ENCODE assay signal across 8 cellular contexts in the genomic region with DNA sequence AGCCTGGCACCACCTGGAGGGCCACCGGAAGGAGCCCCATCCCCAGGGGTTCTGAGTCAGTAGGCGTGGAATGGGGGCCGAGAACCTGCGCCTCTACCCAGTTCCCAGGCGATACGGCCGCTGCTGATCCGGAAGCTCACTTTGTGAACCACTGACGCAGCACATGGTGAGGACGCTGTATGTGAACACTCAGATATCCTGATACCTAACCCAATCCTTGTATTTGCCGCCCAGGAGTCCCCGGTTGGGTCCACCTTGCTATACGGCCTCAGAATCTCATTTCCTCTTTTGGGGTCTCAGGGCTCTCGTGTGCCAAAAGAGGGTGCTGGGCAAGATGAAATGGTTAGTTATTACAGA. TPM values are rescaled to one million over a fixed set of nuclear protein-coding genes. Genes with fewer than 3 reads are reported as not detected.
A peak's percentile ranks its signal among the peaks of the same experiment; 100 is the strongest.
DNase-seq lines count a peak whose midpoint lies in the region; ATAC-seq, FAIRE-seq and TF ChIP-seq lines count a peak whose summit lies in the region.

No MANE protein-coding gene starts in this region.

- no peak for TF ChIP-seq POLR2A in body of pancreas (IDR thresholded peaks at IDR 0.05)
- TF ChIP-seq POLR2A in right lobe of liver (IDR thresholded peaks at IDR 0.05) = no peak

- peak overlapping the region; percentile 64 to 88 (median 77) for H3K27ac ChIP-seq in body of pancreas
- peak overlapping the region; percentile 77 to 88 (median 86) for H3K27ac ChIP-seq in right lobe of liver

- H3K4me3 ChIP-seq in AG10803 (ENCODE audit: low read length) (peak overlapping the region; percentile 49), body of pancreas (no peak overlapping the region), right lobe of liver (peak overlapping the region; percentile 3 to 100 (median 100))

- intact Hi-C loops in body of pancreas (cut with DNase I) = no loop called here
- intact Hi-C loops in right lobe of liver (cut with DNase I) = no loop called here

- 41 to 51% methylated on average over 4 to 14 of the region's 14 CpGs for WGBS in body of pancreas, 2 donors
- WGBS in right lobe of liver (ENCODE audit: insufficient coverage, low coverage, low lambda C conversion rate, missing lambda C conversion rate) = 40% methylated on average over 8 of the region's 14 CpGs

- H3K27ac Mint-ChIP-seq in stimulated activated effector memory CD8-positive, alpha-beta T cell treated with anti-CD3 and anti-CD28 coated beads, Interleukin-12 subunit alpha, Interleukin-12 subunit beta, amount 100 ng/mL, for 72 hours = peak overlapping the region; percentile 94

- peaks cover 46% of the 10 kb centered on the region for H3K4me1 Mint-ChIP-seq in stimulated activated effector memory CD8-positive, alpha-beta T cell treated with anti-CD3 and anti-CD28 coated beads, Interleukin-12 subunit alpha, Interleukin-12 subunit beta, amount 100 ng/mL, for 72 hours

- H3K36me3 ChIP-seq in body of pancreas (replicated peaks in 1 of 2; ENCODE audit: insufficient read depth in 1 of 2, low read depth in 2 of 2) = peaks cover 0 to 11% of the 10 kb centered on the region in 2 donors
- peaks cover 6 to 23% (median 14%) of the 10 kb centered on the region in 4 donors for H3K36me3 ChIP-seq in right lobe of liver

- no peaks in the 10 kb centered on the region for H3K9me3 Mint-ChIP-seq in stimulated activated effector memory CD8-positive, alpha-beta T cell treated with anti-CD3 and anti-CD28 coated beads, Interleukin-12 subunit alpha, Interleukin-12 subunit beta, amount 100 ng/mL, for 72 hours

- H3K27me3 ChIP-seq in body of pancreas = no peaks in the 10 kb centered on the region
- no peaks in the 10 kb centered on the region for H3K27me3 ChIP-seq in right lobe of liver

- TF ChIP-seq CTCF in AG10803 (conservative IDR thresholded peaks at IDR 0.05; ENCODE audit: low read length) (no peak), body of pancreas (IDR thresholded peaks at IDR 0.05) (no peak), right lobe of liver (IDR thresholded peaks at IDR 0.05) (no peak)

- ATAC-seq in GM18909 (IDR thresholded peaks at IDR 0.05; ENCODE audit: poor library complexity, unreplicated experiment) (peak; percentile 39), HG03108 (IDR thresholded peaks at IDR 0.05; ENCODE audit: unreplicated experiment) (peak; percentile 31), body of pancreas (peak; percentile 0), right lobe of liver (peak; percentile 9 to 11 (median 10))
- ATAC-seq in stimulated activated effector memory CD8-positive, alpha-beta T cell treated with anti-CD3 and anti-CD28 coated beads, Interleukin-12 subunit alpha, Interleukin-12 subunit beta, amount 100 ng/mL, for 72 hours = peak; percentile 55

- DNase-seq in AG10803 (ENCODE audit: low read depth) (no peak), SHP77 (lab: John Stamatoyannopoulos, UW) (peak; percentile 68 to 72), body of pancreas (peak; percentile 22 to 44 (median 36)), right lobe of liver (peak; percentile 49 to 66 (median 61)), HTR-8/SVneo (ENCODE audit: insufficient read length, low spot score) (no peak)
- DNase-seq in stimulated activated effector memory CD8-positive, alpha-beta T cell treated with anti-CD3 and anti-CD28 coated beads, Interleukin-12 subunit alpha, Interleukin-12 subunit beta, amount 100 ng/mL, for 72 hours (ENCODE audit: low spot score in 2 of 2) = no peak

- peaks cover 51% of the 10 kb centered on the region for H3K36me3 Mint-ChIP-seq in stimulated activated effector memory CD8-positive, alpha-beta T cell treated with anti-CD3 and anti-CD28 coated beads, Interleukin-12 subunit alpha, Interleukin-12 subunit beta, amount 100 ng/mL, for 72 hours

- peak overlapping the region; percentile 94 for H3K4me3 Mint-ChIP-seq in stimulated activated effector memory CD8-positive, alpha-beta T cell treated with anti-CD3 and anti-CD28 coated beads, Interleukin-12 subunit alpha, Interleukin-12 subunit beta, amount 100 ng/mL, for 72 hours

- FAIRE-seq in HTR-8/SVneo (lab: Jason Lieb, UNC) = no peak

- H3K9me3 ChIP-seq in body of pancreas (no peaks in the 10 kb centered on the region), right lobe of liver (no peaks in the 10 kb centered on the region)

- H3K4me1 ChIP-seq in body of pancreas (peaks cover 25% of the 10 kb centered on the region), right lobe of liver (peaks cover 0 to 14% (median 6%) of the 10 kb centered on the region in 4 donors)

RNA-seq across cellular contexts. Expression of a gene that starts 0.6 kb away (rescaled TPM):
- 10 to 100 TPM; 27.0 to 42.0 TPM for total RNA-seq in body of pancreas
- total RNA-seq in right lobe of liver = 100 to 1,000 TPM in 5 of 6 experiments, 10 to 100 TPM in 1; 78.1 to 232 (median 125) TPM

RNA-seq across cellular contexts. Expression of a gene that starts 31.5 kb away (rescaled TPM):
- 10 to 100 TPM; 15.2 to 18.7 TPM for total RNA-seq in body of pancreas
- total RNA-seq in right lobe of liver = 1 to 10 TPM; 3.2 to 7.8 (median 5.9) TPM

RNA-seq across cellular contexts. Expression of a gene that starts 41.1 kb away (rescaled TPM):
- total RNA-seq in body of pancreas = 1 to 10 TPM in 1 of 2 donors, not detected in 1; 1.0 TPM
- under 1 TPM; 0.18 to 0.50 (median 0.32) TPM for total RNA-seq in right lobe of liver

Comparison
In these comparisons a context has a peak if more than half of its experiments do, and no peak if none do; other contexts are left out.
1. DNase-seq: peak in SHP77 (2 of 2), body of pancreas (4 of 4) and right lobe of liver (3 of 3); none in AG10803 (single experiment), stimulated activated effector memory CD8-positive, alpha-beta T cell treated with anti-CD3 and anti-CD28 coated beads, Interleukin-12 subunit alpha, Interleukin-12 subunit beta, amount 100 ng/mL, for 72 hours (0 of 2) and HTR-8/SVneo (single experiment).
2. H3K4me3 ChIP-seq: peak in AG10803 (single experiment) and right lobe of liver (3 of 3); none in body of pancreas (0 of 2).
3. ATAC-seq: peak in every context shown above with its lines; median percentile 55 in stimulated activated effector memory CD8-positive, alpha-beta T cell treated with anti-CD3 and anti-CD28 coated beads, Interleukin-12 subunit alpha, Interleukin-12 subunit beta, amount 100 ng/mL, for 72 hours; 39 in GM18909; 31 in HG03108; 10 in right lobe of liver; 0 in body of pancreas.